Comparison of ENCODE assay signal across 1 cellular context in genomic region chr17:8290043-8290442, GRCh38.
TF ChIP-seq lines count a peak whose summit lies in the region.

No MANE protein-coding gene starts in this region.

TF ChIP-seq in HCT116, 20 proteins besides CTCF, POLR2A, EP300 and RAD21:
- TF ChIP-seq EZH2phosphoT487 (IDR thresholded peaks at IDR 0.05; ENCODE audit: borderline replicate concordance) (no peak), ZFX (IDR thresholded peaks at IDR 0.05) (no peak), ATF3 (IDR thresholded peaks at IDR 0.05) (no peak), POLR2AphosphoS5 (IDR thresholded peaks at IDR 0.05; ENCODE audit: low read depth, low read length) (no peak), EGR1 (IDR thresholded peaks at IDR 0.05; ENCODE audit: low read depth) (no peak)
